In genomic region chr6:37700266-37700973, GRCh38 we compare ENCODE assay signal across 12 cellular contexts. TPM values are rescaled to one million over a fixed set of nuclear protein-coding genes. Genes with fewer than 3 reads are reported as not detected.
DNase-seq lines count a peak whose midpoint lies in the region; ATAC-seq lines count a peak whose summit lies in the region.
"Had no signal": no experiment of that assay in that cellular context is flagged by ENCODE, and none has a peak within 500 bp of the region (broad histone marks: within the 10 kb centered on the region; RNA-seq: fewer than 3 reads in every experiment).

No MANE protein-coding gene starts in this region.

- no peaks in the 10 kb centered on the region for H3K9me3 Mint-ChIP-seq in stimulated activated naive CD8-positive, alpha-beta T cell treated with anti-CD3 and anti-CD28 coated beads, Interleukin-15, amount 100 ng/mL, for 72 hours
- H3K9me3 Mint-ChIP-seq in immature natural killer cell, result peaks cover 0 to 6% (median 2%) of the 10 kb centered on the region in 6 donors

- H3K36me3 Mint-ChIP-seq in immature natural killer cell, result peaks cover 0 to 5% (median 0%) of the 10 kb centered on the region in 3 donors

- peaks cover 42% of the 10 kb centered on the region for H3K27me3 Mint-ChIP-seq in stimulated activated naive CD8-positive, alpha-beta T cell treated with anti-CD3 and anti-CD28 coated beads, Interleukin-15, amount 100 ng/mL, for 72 hours
- H3K27me3 Mint-ChIP-seq in immature natural killer cell (ENCODE audit: low read depth in 3 of 3), result peaks cover 23 to 40% (median 28%) of the 10 kb centered on the region in 3 donors

- peak overlapping the region; percentile 27 to 46 for H3K4me3 Mint-ChIP-seq in stimulated activated naive CD8-positive, alpha-beta T cell treated with anti-CD3 and anti-CD28 coated beads, Interleukin-15, amount 100 ng/mL, for 72 hours
- peak overlapping the region; percentile 62 to 85 (median 84) for H3K4me3 Mint-ChIP-seq in immature natural killer cell

- no peak for ATAC-seq in stimulated activated naive CD8-positive, alpha-beta T cell treated with anti-CD3 and anti-CD28 coated beads, Interleukin-15, amount 100 ng/mL, for 72 hours
- ATAC-seq in stimulated activated naive CD8-positive, alpha-beta T cell treated with anti-CD3 and anti-CD28 coated beads, Interleukin-15, Interleukin-2, amounts not matched to agents 100 U/mL and 50 U/mL, for 24 hours, result no peak
- ATAC-seq in GM19463 (IDR thresholded peaks at IDR 0.05; ENCODE audit: unreplicated experiment), result no peak
- ATAC-seq: activated CD8-positive, alpha-beta T cell treated with anti-CD3 and anti-CD28 coated beads, Interleukin-2, amount 10 ng/mL, durations not matched to agents 7 days and 5 days; left ventricle myocardium superior; sciatic nerve had no signal

- no peak overlapping the region for H3K27ac Mint-ChIP-seq in stimulated activated naive CD8-positive, alpha-beta T cell treated with anti-CD3 and anti-CD28 coated beads, Interleukin-15, amount 100 ng/mL, for 72 hours
- peak overlapping the region in 4 of 6 donors; percentile 18 to 98 (median 76) for H3K27ac Mint-ChIP-seq in immature natural killer cell
- H3K27ac Mint-ChIP-seq: activated CD8-positive, alpha-beta T cell treated with anti-CD3 and anti-CD28 coated beads, Interleukin-2, amount 10 ng/mL, durations not matched to agents 7 days and 5 days had no signal

- no peak for DNase-seq in stimulated activated naive CD8-positive, alpha-beta T cell treated with anti-CD3 and anti-CD28 coated beads, Interleukin-15, amount 100 ng/mL, for 72 hours
- no peak for DNase-seq in stimulated activated naive CD8-positive, alpha-beta T cell treated with anti-CD3 and anti-CD28 coated beads, Interleukin-15, Interleukin-2, amounts not matched to agents 100 U/mL and 50 U/mL, for 24 hours
- peak; percentile 66 for DNase-seq in NCI-H69 (lab: John Stamatoyannopoulos, UW)
- DNase-seq in immature natural killer cell, result no peak
- no peak for DNase-seq in islet precursor cell
- no peak for DNase-seq in foreskin melanocyte
- DNase-seq: activated CD8-positive, alpha-beta T cell treated with anti-CD3 and anti-CD28 coated beads, Interleukin-2, amount 10 ng/mL, durations not matched to agents 7 days and 5 days; left ventricle myocardium superior; NCI-H774; stimulated activated CD4-positive, alpha-beta T cell treated with anti-CD3 and anti-CD28 coated beads, Interleukin-4, amount 100 ng/mL, for 24 hours had no signal

- peaks cover 44% of the 10 kb centered on the region for H3K4me1 Mint-ChIP-seq in stimulated activated naive CD8-positive, alpha-beta T cell treated with anti-CD3 and anti-CD28 coated beads, Interleukin-15, amount 100 ng/mL, for 72 hours
- peaks cover 35 to 38% of the 10 kb centered on the region in 2 donors for H3K4me1 Mint-ChIP-seq in immature natural killer cell

RNA-seq across cellular contexts. Expression of gene MDGA1, which starts 2.7 kb away (rescaled TPM):
- polyA plus RNA-seq in immature natural killer cell, result 1 to 10 TPM in 1 of 3 donors, under 1 TPM in 1, not detected in 1; 0.72 to 2.4 TPM

Comparison
In these comparisons a context has a peak if more than half of its experiments do, and no peak if none do; other contexts are left out.
1. H3K27ac Mint-ChIP-seq: peak in immature natural killer cell (4 of 6); none in stimulated activated naive CD8-positive, alpha-beta T cell treated with anti-CD3 and anti-CD28 coated beads, Interleukin-15, amount 100 ng/mL, for 72 hours (0 of 2).